ENCODE assay signal across 1 cellular context in genomic region chr17:10120749-10121148, GRCh38.
TF ChIP-seq lines count a peak whose summit lies in the region.

No MANE protein-coding gene starts in this region.

TF ChIP-seq in HCT116, 20 proteins besides CTCF, POLR2A, EP300 and RAD21 (continued from another document):
- TF ChIP-seq SP1 (IDR thresholded peaks at IDR 0.05; ENCODE audit: low read depth) (no peak), ZFX (IDR thresholded peaks at IDR 0.05) (no peak), JUND (IDR thresholded peaks at IDR 0.05) (no peak), CEBPB (IDR thresholded peaks at IDR 0.05; ENCODE audit: low read depth) (no peak), POLR2AphosphoS5 (IDR thresholded peaks at IDR 0.05; ENCODE audit: low read depth, low read length) (no peak), TCF7L2 (IDR thresholded peaks at IDR 0.05; ENCODE audit: borderline replicate concordance, extremely low read depth, insufficient read depth, insufficient read length) (no peak), EZH2 (IDR thresholded peaks at IDR 0.05) (no peak), SRF (IDR thresholded peaks at IDR 0.05; ENCODE audit: low read depth) (no peak), SIN3A (IDR thresholded peaks at IDR 0.05; ENCODE audit: low read depth) (no peak)
- TF ChIP-seq, protein P1, sequence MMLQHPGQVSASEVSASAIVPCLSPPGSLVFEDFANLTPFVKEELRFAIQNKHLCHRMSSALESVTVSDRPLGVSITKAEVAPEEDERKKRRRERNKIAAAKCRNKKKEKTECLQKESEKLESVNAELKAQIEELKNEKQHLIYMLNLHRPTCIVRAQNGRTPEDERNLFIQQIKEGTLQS (IDR thresholded peaks at IDR 0.05), result no peak
- TF ChIP-seq, protein P2, sequence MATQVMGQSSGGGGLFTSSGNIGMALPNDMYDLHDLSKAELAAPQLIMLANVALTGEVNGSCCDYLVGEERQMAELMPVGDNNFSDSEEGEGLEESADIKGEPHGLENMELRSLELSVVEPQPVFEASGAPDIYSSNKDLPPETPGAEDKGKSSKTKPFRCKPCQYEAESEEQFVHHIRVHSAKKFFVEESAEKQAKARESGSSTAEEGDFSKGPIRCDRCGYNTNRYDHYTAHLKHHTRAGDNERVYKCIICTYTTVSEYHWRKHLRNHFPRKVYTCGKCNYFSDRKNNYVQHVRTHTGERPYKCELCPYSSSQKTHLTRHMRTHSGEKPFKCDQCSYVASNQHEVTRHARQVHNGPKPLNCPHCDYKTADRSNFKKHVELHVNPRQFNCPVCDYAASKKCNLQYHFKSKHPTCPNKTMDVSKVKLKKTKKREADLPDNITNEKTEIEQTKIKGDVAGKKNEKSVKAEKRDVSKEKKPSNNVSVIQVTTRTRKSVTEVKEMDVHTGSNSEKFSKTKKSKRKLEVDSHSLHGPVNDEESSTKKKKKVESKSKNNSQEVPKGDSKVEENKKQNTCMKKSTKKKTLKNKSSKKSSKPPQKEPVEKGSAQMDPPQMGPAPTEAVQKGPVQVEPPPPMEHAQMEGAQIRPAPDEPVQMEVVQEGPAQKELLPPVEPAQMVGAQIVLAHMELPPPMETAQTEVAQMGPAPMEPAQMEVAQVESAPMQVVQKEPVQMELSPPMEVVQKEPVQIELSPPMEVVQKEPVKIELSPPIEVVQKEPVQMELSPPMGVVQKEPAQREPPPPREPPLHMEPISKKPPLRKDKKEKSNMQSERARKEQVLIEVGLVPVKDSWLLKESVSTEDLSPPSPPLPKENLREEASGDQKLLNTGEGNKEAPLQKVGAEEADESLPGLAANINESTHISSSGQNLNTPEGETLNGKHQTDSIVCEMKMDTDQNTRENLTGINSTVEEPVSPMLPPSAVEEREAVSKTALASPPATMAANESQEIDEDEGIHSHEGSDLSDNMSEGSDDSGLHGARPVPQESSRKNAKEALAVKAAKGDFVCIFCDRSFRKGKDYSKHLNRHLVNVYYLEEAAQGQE (IDR thresholded peaks at IDR 0.05; ENCODE audit: low read depth), result no peak
